In the genomic region with DNA sequence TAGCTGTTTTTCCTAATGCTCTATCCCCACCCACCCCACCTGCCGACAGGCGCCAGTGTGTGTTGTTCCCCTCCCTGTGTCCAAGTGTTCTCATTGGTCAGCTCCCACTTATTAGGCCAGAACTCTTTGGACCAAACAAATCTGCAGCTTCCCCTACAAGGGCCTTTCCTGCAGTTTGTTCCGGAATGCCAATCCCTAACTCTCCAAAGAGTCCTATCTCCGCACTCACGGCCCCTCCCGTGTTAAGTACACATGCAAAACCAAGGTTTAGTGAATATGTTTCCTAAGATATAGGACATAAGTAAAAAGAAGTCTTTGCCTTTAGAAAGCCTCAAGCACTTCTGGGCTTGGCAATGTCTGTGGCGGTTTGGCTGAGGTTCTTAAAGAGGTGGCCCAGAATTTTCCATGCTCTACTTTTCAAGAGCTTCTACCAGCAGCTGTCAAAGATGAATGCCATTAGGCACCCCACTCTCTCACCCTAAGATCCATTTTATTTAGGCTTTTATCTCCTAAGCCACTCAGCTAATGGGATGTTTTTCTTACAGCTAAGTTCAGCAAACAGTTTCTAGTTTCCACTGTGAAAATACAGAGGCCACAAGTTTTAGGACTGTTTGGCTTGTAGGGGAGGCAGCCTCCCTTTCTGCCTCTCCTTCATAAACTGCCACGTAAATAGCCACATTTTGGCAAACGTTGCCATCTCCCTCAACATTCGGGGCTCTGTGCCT, we compare ENCODE assay signal across 9 cellular contexts. TPM values are rescaled to one million over a fixed set of nuclear protein-coding genes. Genes with fewer than 3 reads are reported as not detected.
DNase-seq lines count a peak whose midpoint lies in the region; ATAC-seq and TF ChIP-seq lines count a peak whose summit lies in the region.
"Had no signal": no experiment of that assay in that cellular context is flagged by ENCODE, and none has a peak within 500 bp of the region (broad histone marks: within the 10 kb centered on the region; RNA-seq: fewer than 3 reads in every experiment).

No MANE protein-coding gene starts in this region.

- no peak for TF ChIP-seq CTCF in WI38 (IDR thresholded peaks at IDR 0.05; ENCODE audit: low read depth, low read length)
- no peak for TF ChIP-seq CTCF in foreskin fibroblast (IDR thresholded peaks at IDR 0.05; ENCODE audit: low read depth, low read length)
- no peak for TF ChIP-seq CTCF in prostate gland (IDR thresholded peaks at IDR 0.05)

- peak overlapping the region; percentile 91 for H3K4me3 ChIP-seq in WI38 (ENCODE audit: low read depth, low read length)
- peak overlapping the region; percentile 65 to 89 for H3K4me3 ChIP-seq in foreskin fibroblast (ENCODE audit: low read depth in 1 of 2, low read length in 2 of 2)
- peak overlapping the region; percentile 68 to 81 for H3K4me3 ChIP-seq in prostate gland

- 4% methylated on average over 10 of the region's 10 CpGs for WGBS in prostate gland

- intact Hi-C loops in prostate gland (cut with DNase I): loop anchor here (5.0 to 10.0 kb wide), 4 partner anchors 43 to 572 kb away; partner anchors contain the start of genes CSTF3 and HIPK3

- TF ChIP-seq POLR2A in prostate gland (IDR thresholded peaks at IDR 0.05): no peak

- ATAC-seq in GM21515 (IDR thresholded peaks at IDR 0.05; ENCODE audit: unreplicated experiment): no peak
- no peak for ATAC-seq in GM19397 (IDR thresholded peaks at IDR 0.05; ENCODE audit: unreplicated experiment)
- ATAC-seq in HG02759 (IDR thresholded peaks at IDR 0.05; ENCODE audit: unreplicated experiment): no peak

- no peaks in the 10 kb centered on the region for H3K4me1 ChIP-seq in prostate gland (replicated peaks)

- DNase-seq in DMS 273 (lab: John Stamatoyannopoulos, UW; ENCODE audit: unreplicated experiment): peak; percentile 38
- no peak for DNase-seq in DMS 273 treated with DMSO at 0.1 percent for 48 hours (lab: John Stamatoyannopoulos, UW)
- peak in 1 of 2 donors; percentile 36 for DNase-seq in foreskin fibroblast
- no peak for DNase-seq in prostate gland (ENCODE audit: low spot score)

- H3K36me3 ChIP-seq in prostate gland: no peaks in the 10 kb centered on the region

- no peaks in the 10 kb centered on the region for H3K9me3 ChIP-seq in prostate gland

- H3K27me3 ChIP-seq in prostate gland (replicated peaks; ENCODE audit: insufficient read depth): no peaks in the 10 kb centered on the region

- peak overlapping the region; percentile 88 to 91 for H3K27ac ChIP-seq in prostate gland
- H3K27ac ChIP-seq: 22Rv1 had no signal

RNA-seq across cellular contexts. Expression of gene CD59, which starts 1.6 kb away (rescaled TPM):
- 100 to 1,000 TPM; 205 to 274 TPM for total RNA-seq in prostate gland

RNA-seq across cellular contexts. Expression of gene C11orf91, which starts 34.0 kb away (rescaled TPM):
- total RNA-seq in prostate gland: not detected

RNA-seq across cellular contexts. Expression of gene FBXO3, which starts 39.7 kb away (rescaled TPM):
- total RNA-seq in prostate gland: 10 to 100 TPM; 24.5 to 45.0 TPM
